8 cellular contexts compared by ENCODE assay signal in the genomic region with DNA sequence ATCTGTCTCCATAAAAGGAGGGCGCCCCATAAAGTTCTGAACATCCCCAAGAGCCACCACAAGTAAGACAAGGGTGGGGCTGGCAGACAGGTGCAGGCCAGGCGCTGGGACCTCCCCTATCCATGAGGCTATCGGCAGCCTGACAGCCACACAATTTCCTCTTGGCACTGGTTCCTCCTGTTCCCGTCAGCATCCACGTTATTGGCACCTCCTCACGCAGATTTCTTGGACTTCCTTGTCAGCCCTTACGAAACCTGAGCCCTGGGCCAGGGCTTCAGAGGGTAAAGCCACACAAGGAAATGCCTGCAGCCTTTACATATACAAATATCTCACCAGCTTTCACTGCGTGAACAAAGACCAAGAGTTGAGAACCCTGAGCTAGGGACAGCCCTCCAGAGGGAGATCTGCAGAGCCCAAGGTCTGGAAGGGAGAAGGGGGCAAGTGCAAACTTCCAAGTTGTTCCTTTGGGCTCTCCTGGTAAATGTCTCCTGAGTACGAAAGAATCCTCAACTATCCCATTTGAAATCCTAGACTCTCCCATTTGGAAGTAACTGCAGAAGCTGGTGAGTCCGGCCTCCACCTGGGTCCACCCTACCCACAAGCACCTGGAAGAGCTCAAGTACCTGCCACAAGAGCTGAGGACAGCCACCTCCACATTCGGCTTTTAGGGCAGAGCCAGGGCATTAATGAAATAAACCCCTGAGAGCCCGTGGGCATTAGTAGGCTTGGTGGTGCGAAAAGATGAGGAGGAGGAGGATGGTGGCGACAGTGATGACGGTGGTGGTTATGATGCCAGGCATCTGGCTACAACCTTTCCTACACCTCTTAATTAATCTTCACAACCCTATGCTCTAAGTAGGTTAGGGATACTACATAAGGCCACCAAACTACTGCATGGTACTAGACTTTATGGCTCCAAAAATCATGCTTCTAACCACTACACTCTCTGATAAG. TPM values are rescaled to one million over a fixed set of nuclear protein-coding genes. Genes with fewer than 3 reads are reported as not detected.
DNase-seq lines count a peak whose midpoint lies in the region; ATAC-seq, FAIRE-seq and TF ChIP-seq lines count a peak whose summit lies in the region.

No MANE protein-coding gene starts in this region.

- TF ChIP-seq CTCF in thoracic aorta (IDR thresholded peaks at IDR 0.05), result no peak

- peak overlapping the region; percentile 68 for H3K4me3 Mint-ChIP-seq in activated CD4-positive, alpha-beta memory T cell treated with anti-CD3 and anti-CD28 coated beads, Interleukin-2, amount 10 ng/mL, durations not matched to agents 7 days and 5 days

- peaks cover 81% of the 10 kb centered on the region for H3K4me1 Mint-ChIP-seq in activated CD4-positive, alpha-beta memory T cell treated with anti-CD3 and anti-CD28 coated beads, Interleukin-2, amount 10 ng/mL, durations not matched to agents 7 days and 5 days

- H3K27me3 ChIP-seq in thoracic aorta (replicated peaks; ENCODE audit: insufficient read depth), result no peaks in the 10 kb centered on the region

- POLR2A ChIA-PET in activated CD4-positive, alpha-beta memory T cell treated with anti-CD3 and anti-CD28 coated beads, Interleukin-2, amount 10 ng/mL, durations not matched to agents 7 days and 5 days (lab: Charles Lee), result interaction anchor here (0.8 to 4.7 kb wide), 15 partner anchors 8 to 629 kb away, joined by 3 to 44 read pairs (median 4); a partner anchor contains a TSS

- CTCF ChIA-PET in activated CD4-positive, alpha-beta memory T cell treated with anti-CD3 and anti-CD28 coated beads, Interleukin-2, amount 10 ng/mL, durations not matched to agents 7 days and 5 days (lab: Charles Lee), result interaction anchor here (1.3 to 3.0 kb wide), 5 partner anchors 9 to 234 kb away, joined by 4 to 10 read pairs (median 8); a partner anchor contains a TSS

- H3K36me3 Mint-ChIP-seq in activated CD4-positive, alpha-beta memory T cell treated with anti-CD3 and anti-CD28 coated beads, Interleukin-2, amount 10 ng/mL, durations not matched to agents 7 days and 5 days (ENCODE audit: low read depth), result peaks cover 2% of the 10 kb centered on the region

- H3K27ac Mint-ChIP-seq in activated CD4-positive, alpha-beta memory T cell treated with anti-CD3 and anti-CD28 coated beads, Interleukin-2, amount 10 ng/mL, durations not matched to agents 7 days and 5 days, result peak overlapping the region; percentile 95

- intact Hi-C loops in Right ventricle myocardium inferior (cut with DNase I), result no loop called here
- intact Hi-C loops in cardiac septum (cut with DNase I), result no loop called here

- H3K9me3 ChIP-seq in thoracic aorta, result no peaks in the 10 kb centered on the region

- FAIRE-seq in urothelium cell line (lab: Jason Lieb, UNC), result no peak

- peak; percentile 85 for ATAC-seq in Right ventricle myocardium inferior
- peak; percentile 25 for ATAC-seq in HG03520 (IDR thresholded peaks at IDR 0.05; ENCODE audit: unreplicated experiment)
- peak; percentile 68 for ATAC-seq in thoracic aorta (ENCODE audit: insufficient number of reproducible peaks, low FRiP score, low read depth)
- ATAC-seq in GM19324 (IDR thresholded peaks at IDR 0.05; ENCODE audit: low FRiP score, unreplicated experiment), result no peak

- peak overlapping the region; percentile 38 for H3K4me3 ChIP-seq in thoracic aorta

- H3K4me1 ChIP-seq in thoracic aorta (ENCODE audit: control insufficient read depth in 1 of 2, low read depth in 2 of 2), result peaks cover 21 to 45% of the 10 kb centered on the region in 2 donors

- DNase-seq in Right ventricle myocardium inferior (ENCODE audit: missing footprints), result peak; percentile 79
- DNase-seq in cardiac septum (ENCODE audit: low spot score), result no peak
- peak; percentile 42 for DNase-seq in activated CD4-positive, alpha-beta memory T cell treated with anti-CD3 and anti-CD28 coated beads, Interleukin-2, amount 10 ng/mL, durations not matched to agents 7 days and 5 days
- DNase-seq in germinal center (ENCODE audit: low spot score), result peak; percentile 52
- peak; percentile 54 for DNase-seq in thoracic aorta (ENCODE audit: low spot score)
- no peak for DNase-seq in urothelium cell line (ENCODE audit: low spot score)

- H3K27ac ChIP-seq in thoracic aorta, result peak overlapping the region; percentile 77 to 86

- no peaks in the 10 kb centered on the region for H3K27me3 Mint-ChIP-seq in activated CD4-positive, alpha-beta memory T cell treated with anti-CD3 and anti-CD28 coated beads, Interleukin-2, amount 10 ng/mL, durations not matched to agents 7 days and 5 days

- no peaks in the 10 kb centered on the region for H3K9me3 Mint-ChIP-seq in activated CD4-positive, alpha-beta memory T cell treated with anti-CD3 and anti-CD28 coated beads, Interleukin-2, amount 10 ng/mL, durations not matched to agents 7 days and 5 days

- peaks cover 63% of the 10 kb centered on the region for H3K36me3 ChIP-seq in thoracic aorta

RNA-seq across cellular contexts. Expression of a gene that starts 5.5 kb away (rescaled TPM):
- total RNA-seq in Right ventricle myocardium inferior (12.6 TPM), cardiac septum (1.7 TPM), thoracic aorta (100 to 1,000 TPM; 146 to 172 TPM)
- 100 to 1,000 TPM; 180 to 195 TPM for total RNA-seq in activated CD4-positive, alpha-beta memory T cell treated with anti-CD3 and anti-CD28 coated beads, Interleukin-2, amount 10 ng/mL, durations not matched to agents 7 days and 5 days

Comparison
In these comparisons a context has a peak if more than half of its experiments do, and no peak if none do; other contexts are left out.
1. DNase-seq: peak in Right ventricle myocardium inferior (single experiment), activated CD4-positive, alpha-beta memory T cell treated with anti-CD3 and anti-CD28 coated beads, Interleukin-2, amount 10 ng/mL, durations not matched to agents 7 days and 5 days (single experiment), germinal center (single experiment) and thoracic aorta (single experiment); none in cardiac septum (single experiment) and urothelium cell line (single experiment).
2. RNA of a gene that starts 5.5 kb away (total RNA-seq): 180 to 195 TPM in activated CD4-positive, alpha-beta memory T cell treated with anti-CD3 and anti-CD28 coated beads, Interleukin-2, amount 10 ng/mL, durations not matched to agents 7 days and 5 days and 146 to 172 TPM in thoracic aorta; 12.6 TPM in Right ventricle myocardium inferior (single experiment) and 1.7 TPM in cardiac septum (single experiment); every median in the first group is over 10 times any median in the second.